In genomic region chr17:35668807-35669206, GRCh38 we compare ENCODE assay signal across 1 cellular context.
TF ChIP-seq lines count a peak whose summit lies in the region.

No MANE protein-coding gene starts in this region.

TF ChIP-seq in GM23338, 12 proteins besides CTCF, POLR2A, EP300 and RAD21 (continued from another document):
- TF ChIP-seq ZNF462 (CRISPR knock-in tag; IDR thresholded peaks at IDR 0.05), result no peak
- TF ChIP-seq EZH2phosphoT487 (IDR thresholded peaks at IDR 0.05; ENCODE audit: unreplicated experiment), result no peak
TF ChIP-seq in GM23338: peak in this region for 0.
